Comparison of ENCODE assay signal across 8 cellular contexts in the genomic region with DNA sequence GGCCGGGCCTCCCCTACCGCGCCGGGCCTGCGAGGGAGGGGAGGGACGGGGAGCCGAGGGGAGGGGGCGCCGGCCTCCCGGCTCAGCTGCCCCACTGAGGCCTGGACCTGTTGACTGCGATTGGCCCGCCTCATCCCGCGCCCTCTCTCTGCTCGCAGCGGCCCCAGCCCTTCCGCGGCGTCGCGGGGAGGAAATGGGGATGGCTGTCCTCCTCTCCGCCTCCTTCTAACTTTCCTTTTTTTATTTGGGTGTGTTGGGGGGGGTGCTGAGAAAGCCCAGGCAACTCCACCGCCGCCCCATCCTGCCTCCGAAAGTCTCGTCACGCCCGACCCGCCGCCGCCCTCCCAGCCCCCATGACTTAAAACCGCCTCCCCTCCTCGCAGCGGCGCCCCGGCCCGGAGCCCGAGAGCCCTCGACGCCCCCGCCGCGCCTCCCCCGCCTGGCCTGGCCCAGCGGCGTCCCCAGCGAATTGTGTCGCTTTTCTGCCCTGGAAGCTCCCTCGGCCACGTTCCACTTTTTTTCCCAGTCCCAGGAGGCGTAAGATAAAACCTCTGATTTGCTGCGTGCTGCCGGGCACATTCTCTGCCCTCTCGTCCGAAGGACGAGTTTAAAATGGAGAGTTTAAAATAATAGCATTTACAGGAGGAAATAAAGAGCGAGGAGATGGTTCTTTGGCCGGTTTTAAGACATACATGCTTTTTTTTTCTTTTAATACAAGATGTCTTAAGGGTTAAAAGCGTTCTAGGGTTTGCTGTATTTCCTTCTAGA. TPM values are rescaled to one million over a fixed set of nuclear protein-coding genes. Genes with fewer than 3 reads are reported as not detected.
DNase-seq lines count a peak whose midpoint lies in the region; ATAC-seq and TF ChIP-seq lines count a peak whose summit lies in the region.

No MANE protein-coding gene starts in this region.

- no peaks in the 10 kb centered on the region for H3K4me1 ChIP-seq in colonic mucosa

- H3K9ac ChIP-seq in colonic mucosa (ENCODE audit: low read depth in 2 of 2, low read length in 2 of 2), result peak overlapping the region; percentile 70 to 79

- H3K27ac ChIP-seq in colonic mucosa, result peak overlapping the region; percentile 88

- DNase-seq in G401 (ENCODE audit: low spot score) (peak; percentile 56), H4 (ENCODE audit: low spot score) (peak; percentile 63), NCI-H1105 (lab: John Stamatoyannopoulos, UW) (peak; percentile 59), colonic mucosa (peak; percentile 71), left kidney (ENCODE audit: low read depth, low spot score) (peak; percentile 98), NCI-H2107 treated with DMSO at 0.1 percent for 48 hours (lab: John Stamatoyannopoulos, UW; ENCODE audit: unreplicated experiment) (no peak)
- peak; percentile 51 for DNase-seq in stimulated activated CD4-positive, alpha-beta T cell treated with anti-CD3 and anti-CD28 coated beads, Interleukin-2, amount 100 ng/mL, for 48 hours

- no peaks in the 10 kb centered on the region for H3K36me3 ChIP-seq in colonic mucosa

- ATAC-seq in activated CD4-positive, CD25-positive, alpha-beta regulatory T cell treated with anti-CD3 and anti-CD28 coated beads, Interleukin-2, amount 50 U/mL, for 24 hours, result peak; percentile 45 to 61

- H3K4me3 ChIP-seq in colonic mucosa, result peak overlapping the region; percentile 62

- in situ Hi-C loops in G401 (cut with HindIII; ENCODE audit: low sequenced_read_pairs), result no loop called here

- intact Hi-C loops in colonic mucosa (cut with DNase I), result loop anchor here (10.0 kb wide), 1 partner anchor 798 kb away; the partner anchor contains the start of gene BMI1

- peaks cover 5% of the 10 kb centered on the region for H3K27me3 ChIP-seq in colonic mucosa

- no peaks in the 10 kb centered on the region for H3K9me3 ChIP-seq in colonic mucosa

- TF ChIP-seq CTCF in colonic mucosa (IDR thresholded peaks at IDR 0.05), result no peak

RNA-seq across cellular contexts. Expression of gene SKIDA1, which starts 0.9 kb away (rescaled TPM):
- total RNA-seq in G401 (2014; rRNA removed; shearing (Covaris generic)), result 22.3 and 22.8 TPM in 2 replicates
- 0.18 and 0.33 TPM in 2 replicates for total RNA-seq in H4 (2014; rRNA removed; shearing (Covaris generic))
- under 1 TPM; 0.10 to 0.45 TPM for total RNA-seq in colonic mucosa

RNA-seq across cellular contexts. Expression of gene MLLT10, which starts 7.7 kb away (rescaled TPM):
- 19.6 and 30.8 TPM in 2 replicates for total RNA-seq in G401 (2014; rRNA removed; shearing (Covaris generic))
- total RNA-seq in H4 (2014; rRNA removed; shearing (Covaris generic)), result 7.9 TPM in 2 replicates
- 10 to 100 TPM; 17.8 to 25.1 TPM for total RNA-seq in colonic mucosa

Comparison
In these comparisons a context has a peak if more than half of its experiments do, and no peak if none do; other contexts are left out.
1. RNA of gene SKIDA1, which starts 0.9 kb away (total RNA-seq): 22.3 to 22.8 TPM in G401; 0.10 to 0.45 TPM in colonic mucosa and 0.18 to 0.33 TPM in H4; every median in the first group is over 10 times any median in the second.